ENCODE assay signal across 26 cellular contexts in genomic region chr1:44717196-44717595, GRCh38. TPM values are rescaled to one million over a fixed set of nuclear protein-coding genes. Genes with fewer than 3 reads are reported as not detected.
DNase-seq lines count a peak whose midpoint lies in the region; ATAC-seq and TF ChIP-seq lines count a peak whose summit lies in the region.
"Had no signal": no experiment of that assay in that cellular context is flagged by ENCODE, and none has a peak within 500 bp of the region (broad histone marks: within the 10 kb centered on the region; RNA-seq: fewer than 3 reads in every experiment).

No MANE protein-coding gene starts in this region.

- no peak overlapping the region for H4K91ac ChIP-seq in IMR-90 (ENCODE audit: insufficient read depth, low read depth, low read length)

- H3K36me3 ChIP-seq in BLaER1 treated with 17β-estradiol and CSF1 and Interleukin-3, amounts not matched to agents 10 nM and 100 nM: no peaks in the 10 kb centered on the region
- H3K36me3 ChIP-seq in IMR-90 (ENCODE audit: control insufficient read depth, insufficient read depth, low read length): no peaks in the 10 kb centered on the region
- H3K36me3 ChIP-seq: ascending aorta, prostate gland, thyroid gland had no signal

- no peak overlapping the region for H2BK120ac ChIP-seq in IMR-90 (ENCODE audit: low read depth, low read length)

- POLR2A ChIA-PET in IMR-90 (lab: Charles Lee; ENCODE audit: unreplicated experiment): interaction anchor here (0.6 kb wide), 1 partner anchor 14 kb away, joined by 3 read pairs; no protein-coding TSS in a partner anchor
- POLR2A ChIA-PET in naive thymus-derived CD8-positive, alpha-beta T cell (lab: Charles Lee): interaction anchor here (0.7 to 7.5 kb wide), 5 partner anchors 15 to 126 kb away, joined by 3 to 143 read pairs (median 3); partner anchors contain the start of genes PLK3, PTCH2, RNU5D-1 and RPS8

- intact Hi-C loops in IMR-90 (cut with micrococcal nuclease): loop anchor here (5.0 kb wide), 1 partner anchor 585 kb away; no protein-coding TSS in a partner anchor
- intact Hi-C loops in activated T-helper 2 cell treated with anti-CD3 and anti-CD28 coated beads, Interferon-gamma antibody, Interleukin-2, Interleukin-4, amounts not matched to agents 10 μg/mL and 5 μg/mL and 100 μg/mL, durations not matched to agents 14 hours and 24 hours and 36 hours (cut with micrococcal nuclease): no loop called here

- no peak for ATAC-seq in IMR-90 (ENCODE audit: low read depth)
- no peak for ATAC-seq in naive thymus-derived CD8-positive, alpha-beta T cell
- ATAC-seq in HG02588 (IDR thresholded peaks at IDR 0.05; ENCODE audit: unreplicated experiment): no peak
- no peak for ATAC-seq in HG03135 (IDR thresholded peaks at IDR 0.05; ENCODE audit: unreplicated experiment)
- ATAC-seq: esophagus mucosa, HCT116 had no signal

- H3K27me3 ChIP-seq in BLaER1 treated with 17β-estradiol and CSF1 and Interleukin-3, amounts not matched to agents 10 nM and 100 nM: no peaks in the 10 kb centered on the region
- peaks cover 2% of the 10 kb centered on the region; the same call in 1 of the 2 replicates for H3K27me3 ChIP-seq in IMR-90 (ENCODE audit: control insufficient read depth, insufficient read depth, low read length)
- H3K27me3 ChIP-seq: ascending aorta, thyroid gland had no signal

- no peak for TF ChIP-seq RAD21 in IMR-90 (IDR thresholded peaks at IDR 0.05; ENCODE audit: low read length)

- H4K20me1 ChIP-seq in BLaER1 treated with 17β-estradiol and CSF1 and Interleukin-3, amounts not matched to agents 10 nM and 100 nM: no peaks in the 10 kb centered on the region; a peak in 1 of 22 replicates
- H4K20me1 ChIP-seq in IMR-90 (ENCODE audit: insufficient read depth, low read length): no peaks in the 10 kb centered on the region

- peaks cover 57 to 76% (median 66%) of the 10 kb centered on the region in 10 experiments for H3K4me1 ChIP-seq in BLaER1 treated with 17β-estradiol and CSF1 and Interleukin-3, amounts not matched to agents 10 nM and 100 nM
- H3K4me1 ChIP-seq in IMR-90 (ENCODE audit: control insufficient read depth, insufficient read depth, low read length): peaks cover 5% of the 10 kb centered on the region
- H3K4me1 ChIP-seq: ascending aorta, prostate gland, thyroid gland had no signal

- H3K23ac ChIP-seq in IMR-90 (ENCODE audit: low read depth, low read length): no peak overlapping the region

- H2AK5ac ChIP-seq in IMR-90 (ENCODE audit: low read depth, low read length): no peak overlapping the region

- H3K9ac ChIP-seq in BLaER1 treated with 17β-estradiol and CSF1 and Interleukin-3, amounts not matched to agents 10 nM and 100 nM: no peak overlapping the region
- no peak overlapping the region for H3K9ac ChIP-seq in IMR-90 (ENCODE audit: low read depth, low read length)

- in situ Hi-C loops in IMR-90 (cut with MboI; ENCODE audit: low sequenced_read_pairs): no loop called here

- no peak overlapping the region for H3K4me3 ChIP-seq in BLaER1 treated with 17β-estradiol and CSF1 and Interleukin-3, amounts not matched to agents 10 nM and 100 nM
- H3K4me3 ChIP-seq in IMR-90 (ENCODE audit: insufficient read depth, low read depth, low read length): no peak overlapping the region
- H3K4me3 ChIP-seq: ascending aorta, PC-9, prostate gland, thyroid gland had no signal

- peaks cover 2% of the 10 kb centered on the region; the same call in 1 of the 2 replicates for H3K9me1 ChIP-seq in IMR-90 (ENCODE audit: insufficient read depth, low read length)

- H2BK5ac ChIP-seq in IMR-90 (ENCODE audit: low read depth, low read length, poor library complexity, severe bottlenecking): no peak overlapping the region

- no peaks in the 10 kb centered on the region for H3K9me3 Mint-ChIP-seq in activated T-helper 2 cell treated with anti-CD3 and anti-CD28 coated beads, Interferon-gamma antibody, Interleukin-2, Interleukin-4, amounts not matched to agents 10 μg/mL and 5 μg/mL and 100 μg/mL, durations not matched to agents 14 hours and 24 hours and 36 hours
- H3K9me3 Mint-ChIP-seq in naive thymus-derived CD8-positive, alpha-beta T cell: no peaks in the 10 kb centered on the region
- H3K9me3 Mint-ChIP-seq: activated naive CD4-positive, alpha-beta T cell treated with anti-CD3 and anti-CD28 coated beads, Interleukin-2, amount 10 ng/mL, durations not matched to agents 7 days and 5 days; mesothelial cell of epicardium had no signal

- H3K14ac ChIP-seq in IMR-90 (replicated peaks; ENCODE audit: low read depth, low read length): no peak overlapping the region

- peaks cover 60% of the 10 kb centered on the region for H3K4me1 Mint-ChIP-seq in activated T-helper 2 cell treated with anti-CD3 and anti-CD28 coated beads, Interferon-gamma antibody, Interleukin-2, Interleukin-4, amounts not matched to agents 10 μg/mL and 5 μg/mL and 100 μg/mL, durations not matched to agents 14 hours and 24 hours and 36 hours (ENCODE audit: low read depth)
- H3K4me1 Mint-ChIP-seq in naive thymus-derived CD8-positive, alpha-beta T cell: peaks cover 41 to 78% (median 69%) of the 10 kb centered on the region in 4 donors

- H3K27me3 Mint-ChIP-seq in activated T-helper 2 cell treated with anti-CD3 and anti-CD28 coated beads, Interferon-gamma antibody, Interleukin-2, Interleukin-4, amounts not matched to agents 10 μg/mL and 5 μg/mL and 100 μg/mL, durations not matched to agents 14 hours and 24 hours and 36 hours (ENCODE audit: low read depth): no peaks in the 10 kb centered on the region
- H3K27me3 Mint-ChIP-seq in naive thymus-derived CD8-positive, alpha-beta T cell: no peaks in the 10 kb centered on the region

- H2BK20ac ChIP-seq in IMR-90 (ENCODE audit: low read depth, low read length): no peak overlapping the region

- H3K27ac Mint-ChIP-seq in activated T-helper 2 cell treated with anti-CD3 and anti-CD28 coated beads, Interferon-gamma antibody, Interleukin-2, Interleukin-4, amounts not matched to agents 10 μg/mL and 5 μg/mL and 100 μg/mL, durations not matched to agents 14 hours and 24 hours and 36 hours: peak overlapping the region; percentile 37
- H3K27ac Mint-ChIP-seq in naive thymus-derived CD8-positive, alpha-beta T cell: peak overlapping the region in 7 of 10 donors; percentile 1 to 90 (median 65)
- H3K27ac Mint-ChIP-seq: mesothelial cell of epicardium had no signal

- no peak overlapping the region for H2BK15ac ChIP-seq in IMR-90 (ENCODE audit: low read depth, low read length)

- no peaks in the 10 kb centered on the region for H3K9me3 ChIP-seq in BLaER1 treated with 17β-estradiol and CSF1 and Interleukin-3, amounts not matched to agents 10 nM and 100 nM (replicated peaks in 1 of 11)
- H3K9me3 ChIP-seq in IMR-90 (ENCODE audit: control insufficient read depth, insufficient read depth, low read length): no peaks in the 10 kb centered on the region
- H3K9me3 ChIP-seq: ascending aorta, Caco-2, prostate gland, thyroid gland had no signal

- dilution Hi-C loops in IMR-90 (cut with HindIII; ENCODE audit: low sequenced_read_pairs, unreplicated experiment): no loop called here

- no peak overlapping the region for H4K8ac ChIP-seq in IMR-90 (ENCODE audit: low read depth in 2 of 2, low read length in 2 of 2)

- peak overlapping the region in 6 of 11 experiments; percentile 1 to 32 (median 16); a peak in 6 of 22 replicates for H3K4me2 ChIP-seq in BLaER1 treated with 17β-estradiol and CSF1 and Interleukin-3, amounts not matched to agents 10 nM and 100 nM
- peak overlapping the region; percentile 21; the same call in 1 of the 2 replicates for H3K4me2 ChIP-seq in IMR-90 (ENCODE audit: low read depth, low read length)
- H3K4me2 ChIP-seq: PC-9 had no signal

- H3K36me3 Mint-ChIP-seq in activated T-helper 2 cell treated with anti-CD3 and anti-CD28 coated beads, Interferon-gamma antibody, Interleukin-2, Interleukin-4, amounts not matched to agents 10 μg/mL and 5 μg/mL and 100 μg/mL, durations not matched to agents 14 hours and 24 hours and 36 hours (ENCODE audit: low read depth): no peaks in the 10 kb centered on the region
- H3K36me3 Mint-ChIP-seq in naive thymus-derived CD8-positive, alpha-beta T cell: no peaks in the 10 kb centered on the region
- H3K36me3 Mint-ChIP-seq: activated naive CD4-positive, alpha-beta T cell treated with anti-CD3 and anti-CD28 coated beads, Interleukin-2, amount 10 ng/mL, durations not matched to agents 7 days and 5 days; mesothelial cell of epicardium had no signal

- CTCF ChIA-PET in IMR-90 (lab: Yijun Ruan, JAX): interaction anchor here (1.1 kb wide), 1 partner anchor 21 kb away, joined by 3 read pairs; no protein-coding TSS in a partner anchor

- DNase-seq in IMR-90 (no peak), retina (no peak)
- no peak for DNase-seq in activated T-helper 2 cell treated with anti-CD3 and anti-CD28 coated beads, Interferon-gamma antibody, Interleukin-2, Interleukin-4, amounts not matched to agents 10 μg/mL and 5 μg/mL and 100 μg/mL, durations not matched to agents 14 hours and 24 hours and 36 hours (ENCODE audit: low spot score)
- no peak for DNase-seq in naive thymus-derived CD8-positive, alpha-beta T cell
- DNase-seq: activated CD4-positive, alpha-beta T cell treated with anti-CD3 and anti-CD28 coated beads, Interleukin-2, amount 50 U/mL, for 4 hours; activated naive CD4-positive, alpha-beta T cell treated with anti-CD3 and anti-CD28 coated beads, Interleukin-2, amount 10 ng/mL, durations not matched to agents 7 days and 5 days; Caco-2; cerebellar nuclear complex; NCI-H2227 treated with DMSO at 0.1 percent for 48 hours; NCI-H82; PC-9; SIG-M5; stimulated activated CD4-positive, alpha-beta T cell treated with anti-CD3 and anti-CD28 coated beads, Interleukin-2, amount 100 ng/mL, for 24 hours; stimulated activated naive CD4-positive, alpha-beta T cell treated with Interleukin-2 at 50 U/mL for 16 hours; T-helper 1 cell; thyroid gland had no signal

- TF ChIP-seq POLR2A in IMR-90 (IDR thresholded peaks at IDR 0.05; ENCODE audit: low read depth, low read length): no peak

- H2AK9ac ChIP-seq in IMR-90 (replicated peaks; ENCODE audit: low read depth, low read length, poor library complexity): no peak overlapping the region

- H3K27ac ChIP-seq in BLaER1 treated with 17β-estradiol and CSF1 and Interleukin-3, amounts not matched to agents 10 nM and 100 nM: no peak overlapping the region
- H3K27ac ChIP-seq in IMR-90 (ENCODE audit: insufficient read depth, low read length): no peak overlapping the region
- H3K27ac ChIP-seq: ascending aorta, PC-9, prostate gland, thyroid gland had no signal

- TF ChIP-seq CTCF in IMR-90 (conservative IDR thresholded peaks at IDR 0.05; ENCODE audit: low read depth, low read length): no peak

- WGBS in IMR-90 (ENCODE audit: extremely low coverage in 2 of 2, insufficient read length in 1 of 2), 2 experiments: no CpG with 5 or more reads among the region's 3 CpGs

- no peak overlapping the region for H4K5ac ChIP-seq in IMR-90 (ENCODE audit: low read depth, low read length)

- no peak overlapping the region for H3K4ac ChIP-seq in IMR-90 (ENCODE audit: low read depth, low read length)

- H3K18ac ChIP-seq in IMR-90 (ENCODE audit: low read depth, low read length): no peak overlapping the region

- no peak overlapping the region for H3K4me3 Mint-ChIP-seq in activated T-helper 2 cell treated with anti-CD3 and anti-CD28 coated beads, Interferon-gamma antibody, Interleukin-2, Interleukin-4, amounts not matched to agents 10 μg/mL and 5 μg/mL and 100 μg/mL, durations not matched to agents 14 hours and 24 hours and 36 hours (ENCODE audit: low read depth)
- H3K4me3 Mint-ChIP-seq in naive thymus-derived CD8-positive, alpha-beta T cell: peak overlapping the region in 1 of 10 donors; percentile 38
- H3K4me3 Mint-ChIP-seq: activated naive CD4-positive, alpha-beta T cell treated with anti-CD3 and anti-CD28 coated beads, Interleukin-2, amount 10 ng/mL, durations not matched to agents 7 days and 5 days; mesothelial cell of epicardium had no signal

- H3K79me1 ChIP-seq in IMR-90 (ENCODE audit: low read depth in 1 of 2, low read length in 2 of 2): no peaks in the 10 kb centered on the region; a peak in 1 of 4 replicates

- H3K56ac ChIP-seq in IMR-90 (ENCODE audit: extremely low read depth, insufficient read depth, low read length): no peak overlapping the region

- no TSS peak for BruUV-seq in IMR-90 (replicated peaks; lab: Mats Ljungman, UMichigan)

- no peak overlapping the region for H2AFZ ChIP-seq in IMR-90 (replicated peaks; ENCODE audit: low read length, poor library complexity)
- H2AFZ ChIP-seq: PC-9 had no signal

RNA-seq across cellular contexts. Expression of gene RNU5D-1, which starts 13.8 kb away (rescaled TPM):
- not detected in 2 replicates for total RNA-seq in IMR-90 (2012; rRNA removed)
- polyA plus RNA-seq in IMR-90 (2012; rRNA removed): not detected in 2 replicates
- not detected in 2 replicates for polyA plus RNA-seq in IMR-90 (2012; cell fraction: cytosol; rRNA removed)
- not detected in 2 replicates for polyA plus RNA-seq in IMR-90 (2012; cell fraction: nucleus; rRNA removed; ENCODE audit: low replicate concordance)
- not detected in 2 replicates for total RNA-seq in activated T-helper 2 cell treated with anti-CD3 and anti-CD28 coated beads, Interferon-gamma antibody, Interleukin-2, Interleukin-4, amounts not matched to agents 10 μg/mL and 5 μg/mL and 100 μg/mL, durations not matched to agents 14 hours and 24 hours and 36 hours
- total RNA-seq in naive thymus-derived CD8-positive, alpha-beta T cell: not detected
- polyA plus RNA-seq in naive thymus-derived CD8-positive, alpha-beta T cell: not detected
- total RNA-seq: ascending aorta, esophagus mucosa, MCF 10A, mesothelial cell of epicardium, PC-9, prostate gland, skeletal muscle tissue, thyroid gland had no signal

RNA-seq across cellular contexts. Expression of gene KIF2C, which starts 22.4 kb away (rescaled TPM):
- 40.5 and 45.0 TPM in 2 replicates for total RNA-seq in IMR-90 (2012; rRNA removed)
- polyA plus RNA-seq in IMR-90 (2012; rRNA removed): 30.7 and 31.6 TPM in 2 replicates
- 8.4 and 16.7 TPM in 2 replicates for polyA plus RNA-seq in IMR-90 (2012; cell fraction: cytosol; rRNA removed)
- polyA plus RNA-seq in IMR-90 (2012; cell fraction: nucleus; rRNA removed; ENCODE audit: low replicate concordance): 20.0 and 30.2 TPM in 2 replicates
- 82.7 and 83.5 TPM in 2 replicates for total RNA-seq in activated T-helper 2 cell treated with anti-CD3 and anti-CD28 coated beads, Interferon-gamma antibody, Interleukin-2, Interleukin-4, amounts not matched to agents 10 μg/mL and 5 μg/mL and 100 μg/mL, durations not matched to agents 14 hours and 24 hours and 36 hours
- under 1 TPM; 0.41 to 0.91 TPM for total RNA-seq in naive thymus-derived CD8-positive, alpha-beta T cell
- under 1 TPM; 0.40 to 0.61 (median 0.40) TPM for polyA plus RNA-seq in naive thymus-derived CD8-positive, alpha-beta T cell

RNA-seq across cellular contexts. Expression of gene ARMH1, which starts 42.7 kb away (rescaled TPM):
- total RNA-seq in IMR-90 (2012; rRNA removed): 0.28 and 0.36 TPM in 2 replicates
- polyA plus RNA-seq in IMR-90 (2012; rRNA removed): 0.72 and 1.1 TPM in 2 replicates
- 0.33 TPM in 1 of 2 replicates, not detected in the other for polyA plus RNA-seq in IMR-90 (2012; cell fraction: cytosol; rRNA removed)
- polyA plus RNA-seq in IMR-90 (2012; cell fraction: nucleus; rRNA removed; ENCODE audit: low replicate concordance): 15.3 and 21.0 TPM in 2 replicates
- 139 and 157 TPM in 2 replicates for total RNA-seq in activated T-helper 2 cell treated with anti-CD3 and anti-CD28 coated beads, Interferon-gamma antibody, Interleukin-2, Interleukin-4, amounts not matched to agents 10 μg/mL and 5 μg/mL and 100 μg/mL, durations not matched to agents 14 hours and 24 hours and 36 hours
- total RNA-seq in naive thymus-derived CD8-positive, alpha-beta T cell: 10 to 100 TPM; 70.4 to 79.0 TPM
- polyA plus RNA-seq in naive thymus-derived CD8-positive, alpha-beta T cell: 10 to 100 TPM; 46.2 to 75.6 (median 53.2) TPM
- total RNA-seq: ascending aorta, Caco-2, esophagus mucosa had no signal

RNA-seq across cellular contexts. Expression of gene TMEM53, which starts 42.9 kb away (rescaled TPM):
- 2.2 and 2.7 TPM in 2 replicates for total RNA-seq in IMR-90 (2012; rRNA removed)
- polyA plus RNA-seq in IMR-90 (2012; rRNA removed): 6.3 and 8.1 TPM in 2 replicates
- polyA plus RNA-seq in IMR-90 (2012; cell fraction: cytosol; rRNA removed): 6.7 and 9.4 TPM in 2 replicates
- polyA plus RNA-seq in IMR-90 (2012; cell fraction: nucleus; rRNA removed; ENCODE audit: low replicate concordance): 3.1 and 5.5 TPM in 2 replicates
- total RNA-seq in activated T-helper 2 cell treated with anti-CD3 and anti-CD28 coated beads, Interferon-gamma antibody, Interleukin-2, Interleukin-4, amounts not matched to agents 10 μg/mL and 5 μg/mL and 100 μg/mL, durations not matched to agents 14 hours and 24 hours and 36 hours: 6.3 and 6.7 TPM in 2 replicates
- 1 to 10 TPM; 1.0 to 2.1 TPM for total RNA-seq in naive thymus-derived CD8-positive, alpha-beta T cell
- polyA plus RNA-seq in naive thymus-derived CD8-positive, alpha-beta T cell: 1 to 10 TPM; 4.6 to 5.9 (median 5.5) TPM

RNA-seq across cellular contexts. Expression of gene RPS8, which starts 58.1 kb away (rescaled TPM):
- total RNA-seq in IMR-90 (2012; rRNA removed): 1,837 and 2,171 TPM in 2 replicates
- polyA plus RNA-seq in IMR-90 (2012; rRNA removed): 2,128 and 2,255 TPM in 2 replicates
- 2,467 and 3,082 TPM in 2 replicates for polyA plus RNA-seq in IMR-90 (2012; cell fraction: cytosol; rRNA removed)
- 595 and 1,006 TPM in 2 replicates for polyA plus RNA-seq in IMR-90 (2012; cell fraction: nucleus; rRNA removed; ENCODE audit: low replicate concordance)
- total RNA-seq in activated T-helper 2 cell treated with anti-CD3 and anti-CD28 coated beads, Interferon-gamma antibody, Interleukin-2, Interleukin-4, amounts not matched to agents 10 μg/mL and 5 μg/mL and 100 μg/mL, durations not matched to agents 14 hours and 24 hours and 36 hours: 2,328 and 2,356 TPM in 2 replicates
- total RNA-seq in naive thymus-derived CD8-positive, alpha-beta T cell: 1,000 to 10,000 TPM; 2,208 to 2,330 TPM
- polyA plus RNA-seq in naive thymus-derived CD8-positive, alpha-beta T cell: 1,000 to 10,000 TPM; 1,336 to 1,571 (median 1,431) TPM

Comparison
In these comparisons a context has a peak if more than half of its experiments do, and no peak if none do; other contexts are left out.
1. RNA of gene KIF2C, which starts 22.4 kb away (total RNA-seq): 82.7 to 83.5 TPM in activated T-helper 2 cell treated with anti-CD3 and anti-CD28 coated beads, Interferon-gamma antibody, Interleukin-2, Interleukin-4, amounts not matched to agents 10 μg/mL and 5 μg/mL and 100 μg/mL, durations not matched to agents 14 hours and 24 hours and 36 hours and 40.5 to 45.0 TPM in IMR-90; 0.41 to 0.91 TPM in naive thymus-derived CD8-positive, alpha-beta T cell; every median in the first group is over 10 times any median in the second.
2. RNA of gene ARMH1, which starts 42.7 kb away (total RNA-seq): 139 to 157 TPM in activated T-helper 2 cell treated with anti-CD3 and anti-CD28 coated beads, Interferon-gamma antibody, Interleukin-2, Interleukin-4, amounts not matched to agents 10 μg/mL and 5 μg/mL and 100 μg/mL, durations not matched to agents 14 hours and 24 hours and 36 hours and 70.4 to 79.0 TPM in naive thymus-derived CD8-positive, alpha-beta T cell; 0.28 to 0.36 TPM in IMR-90; every median in the first group is over 10 times any median in the second.